ENCODE assay signal across 8 cellular contexts in genomic region chr6:2839982-2840793, GRCh38. TPM values are rescaled to one million over a fixed set of nuclear protein-coding genes. Genes with fewer than 3 reads are reported as not detected.
DNase-seq lines count a peak whose midpoint lies in the region; ATAC-seq, FAIRE-seq and TF ChIP-seq lines count a peak whose summit lies in the region.

No MANE protein-coding gene starts in this region.

- peaks cover 66% of the 10 kb centered on the region for H3K4me1 Mint-ChIP-seq in activated CD4-positive, alpha-beta T cell treated with anti-CD3 and anti-CD28 coated beads for 36 hours
- H3K4me1 Mint-ChIP-seq in astrocyte (ENCODE audit: low read depth, unreplicated experiment) = peaks cover 20% of the 10 kb centered on the region

- H3K36me3 Mint-ChIP-seq in activated CD4-positive, alpha-beta T cell treated with anti-CD3 and anti-CD28 coated beads for 36 hours (ENCODE audit: low read depth) = peaks cover 55% of the 10 kb centered on the region
- H3K36me3 Mint-ChIP-seq in astrocyte (ENCODE audit: low read depth, unreplicated experiment) = peaks cover 5% of the 10 kb centered on the region

- H3K4me1 ChIP-seq in astrocyte (ENCODE audit: insufficient read depth, low read length) = peaks cover 27% of the 10 kb centered on the region
- H3K4me1 ChIP-seq in left lung = peaks cover 27 to 83% of the 10 kb centered on the region in 2 donors
- H3K4me1 ChIP-seq in thoracic aorta (ENCODE audit: control insufficient read depth in 1 of 2, low read depth in 2 of 2) = peaks cover 22 to 26% of the 10 kb centered on the region in 2 donors

- FAIRE-seq in astrocyte (lab: Jason Lieb, UNC) = no peak
- FAIRE-seq in GM12891 (lab: Jason Lieb, UNC) = no peak

- no peak for TF ChIP-seq POLR2A in GM12891 (IDR thresholded peaks at IDR 0.05; ENCODE audit: low read depth, low read length)

- H3K4me3 ChIP-seq in astrocyte (ENCODE audit: insufficient read depth, low read depth, low read length) (no peak overlapping the region), left lung (peak overlapping the region; percentile 30 to 67), thoracic aorta (peak overlapping the region; percentile 86)

- H3K9me3 ChIP-seq in astrocyte (ENCODE audit: insufficient read depth, low read depth, low read length) (no peaks in the 10 kb centered on the region), left lung (no peaks in the 10 kb centered on the region), thoracic aorta (no peaks in the 10 kb centered on the region)

- H3K9ac ChIP-seq in astrocyte (ENCODE audit: low read length) = no peak overlapping the region

- H4K20me1 ChIP-seq in astrocyte (ENCODE audit: insufficient read depth, low read length) = no peaks in the 10 kb centered on the region

- peak overlapping the region; percentile 82 for H3K4me2 ChIP-seq in astrocyte (ENCODE audit: low read length)

- H3K36me3 ChIP-seq in astrocyte (ENCODE audit: insufficient read depth, low read length) (no peaks in the 10 kb centered on the region), left lung (peaks cover 0 to 49% of the 10 kb centered on the region in 2 donors), thoracic aorta (peaks cover 19% of the 10 kb centered on the region)

- no peak overlapping the region for H2AFZ ChIP-seq in astrocyte (ENCODE audit: low read depth, low read length)

- no peak for DNase-seq in activated CD4-positive, alpha-beta T cell treated with anti-CD3 and anti-CD28 coated beads for 36 hours
- no peak for DNase-seq in activated CD4-positive, alpha-beta T cell treated with anti-CD3 and anti-CD28 coated beads, Interleukin-2, amount 50 U/mL, for 1 hour
- DNase-seq in astrocyte (ENCODE audit: low read depth) (no peak), left lung (no peak), thoracic aorta (ENCODE audit: low spot score) (no peak), GM12891 (ENCODE audit: insufficient read length, low spot score) (no peak), cerebellar nuclear complex (lab: John Stamatoyannopoulos, UW) (no peak)
- DNase-seq in activated CD8-positive, alpha-beta memory T cell treated with anti-CD3 and anti-CD28 coated beads, Interleukin-2, amount 50 U/mL, for 48 hours = no peak

- CTCF ChIA-PET in activated CD4-positive, alpha-beta T cell treated with anti-CD3 and anti-CD28 coated beads for 36 hours (lab: Charles Lee) = interaction anchor here (0.6 to 9.1 kb wide), 15 partner anchors 16 to 1181 kb away, joined by 3 to 165 read pairs (median 4); a partner anchor contains a TSS

- no peak for ATAC-seq in activated CD4-positive, alpha-beta T cell treated with anti-CD3 and anti-CD28 coated beads for 36 hours
- ATAC-seq in left lung (no peak), thoracic aorta (ENCODE audit: insufficient number of reproducible peaks, low FRiP score, low read depth) (no peak)

- H3K27me3 Mint-ChIP-seq in activated CD4-positive, alpha-beta T cell treated with anti-CD3 and anti-CD28 coated beads for 36 hours = no peaks in the 10 kb centered on the region
- no peaks in the 10 kb centered on the region for H3K27me3 Mint-ChIP-seq in astrocyte (ENCODE audit: low read depth, unreplicated experiment)

- H3K27ac ChIP-seq in astrocyte (ENCODE audit: low read depth, low read length) (no peak overlapping the region), left lung (peak overlapping the region; percentile 95 to 96), thoracic aorta (peak overlapping the region; percentile 96 to 97)

- intact Hi-C loops in activated CD4-positive, alpha-beta T cell treated with anti-CD3 and anti-CD28 coated beads for 36 hours (cut with DNase I, micrococcal nuclease) = loop anchor here (1.0 to 5.0 kb wide), 6 partner anchors 15 to 367 kb away; partner anchors contain the start of gene RIPK1 (in 2 of the 2)
- intact Hi-C loops in left lung (cut with DNase I) = loop anchor here in 1 of 2 donors (5.0 to 10.0 kb wide), 3 partner anchors 43 to 215 kb away; no protein-coding TSS in a partner anchor

- H3K79me2 ChIP-seq in astrocyte (ENCODE audit: insufficient read depth, low read length) = no peaks in the 10 kb centered on the region

- H3K9me3 Mint-ChIP-seq in activated CD4-positive, alpha-beta T cell treated with anti-CD3 and anti-CD28 coated beads for 36 hours (ENCODE audit: low read depth) = no peaks in the 10 kb centered on the region
- H3K9me3 Mint-ChIP-seq in astrocyte (ENCODE audit: unreplicated experiment) = no peaks in the 10 kb centered on the region

- POLR2A ChIA-PET in activated CD4-positive, alpha-beta T cell treated with anti-CD3 and anti-CD28 coated beads for 36 hours (lab: Charles Lee) = interaction anchor here (0.6 to 3.4 kb wide), 10 partner anchors 18 to 100 kb away, joined by 3 to 64 read pairs (median 9); no protein-coding TSS in a partner anchor

- H3K27me3 ChIP-seq in astrocyte (ENCODE audit: insufficient read depth, low read length) (no peaks in the 10 kb centered on the region), left lung (no peaks in the 10 kb centered on the region), thoracic aorta (replicated peaks; ENCODE audit: insufficient read depth) (no peaks in the 10 kb centered on the region)

- no peak for TF ChIP-seq CTCF in astrocyte (IDR thresholded peaks at IDR 0.05; ENCODE audit: insufficient read depth, low read depth, low read length)
- no peak for TF ChIP-seq CTCF in left lung (IDR thresholded peaks at IDR 0.05)
- TF ChIP-seq CTCF in thoracic aorta (IDR thresholded peaks at IDR 0.05) = no peak

- peak overlapping the region; percentile 72 for H3K27ac Mint-ChIP-seq in activated CD4-positive, alpha-beta T cell treated with anti-CD3 and anti-CD28 coated beads for 36 hours
- H3K27ac Mint-ChIP-seq in astrocyte (ENCODE audit: unreplicated experiment) = peak overlapping the region; percentile 53

- H3K4me3 Mint-ChIP-seq in activated CD4-positive, alpha-beta T cell treated with anti-CD3 and anti-CD28 coated beads for 36 hours = peak overlapping the region; percentile 96
- peak overlapping the region; percentile 57 for H3K4me3 Mint-ChIP-seq in astrocyte (ENCODE audit: unreplicated experiment)

TF ChIP-seq in GM12891, 5 proteins besides CTCF, POLR2A, EP300 and RAD21:
- TF ChIP-seq TAF1 (IDR thresholded peaks at IDR 0.05; ENCODE audit: low read depth, low read length) (no peak), POLR2AphosphoS5 (IDR thresholded peaks at IDR 0.05; ENCODE audit: low read depth, low read length) (no peak), PAX5 (IDR thresholded peaks at IDR 0.05; ENCODE audit: insufficient read depth, low read length, severe bottlenecking) (no peak), POU2F2 (IDR thresholded peaks at IDR 0.05; ENCODE audit: low read depth, low read length) (no peak), SPI1 (IDR thresholded peaks at IDR 0.05; ENCODE audit: low read depth, low read length) (no peak)

RNA-seq across cellular contexts. Expression of gene SERPINB1, which starts 1.5 kb away (rescaled TPM):
- total RNA-seq in activated CD4-positive, alpha-beta T cell treated with anti-CD3 and anti-CD28 coated beads for 36 hours = 100 to 1,000 TPM; 200 to 243 TPM
- total RNA-seq in astrocyte (1.5 and 2.0 TPM in 2 replicates), left lung (100 to 1,000 TPM in 1 of 2 donors, 10 to 100 TPM in 1; 82.2 to 121 TPM), thoracic aorta (10 to 100 TPM; 41.0 to 62.3 TPM)
- 0.99 TPM for polyA plus RNA-seq in GM12891 (2012; ENCODE audit: low read depth, missing spikeins)

Comparison
In these comparisons a context has a peak if more than half of its experiments do, and no peak if none do; other contexts are left out.
1. RNA of gene SERPINB1, which starts 1.5 kb away (total RNA-seq): 200 to 243 TPM in activated CD4-positive, alpha-beta T cell treated with anti-CD3 and anti-CD28 coated beads for 36 hours, 82.2 to 121 TPM in left lung and 41.0 to 62.3 TPM in thoracic aorta; 1.5 to 2.0 TPM in astrocyte; every median in the first group is over 10 times any median in the second.